8 cellular contexts compared by ENCODE assay signal in genomic region chr2:69789129-69789528, GRCh38. TPM values are rescaled to one million over a fixed set of nuclear protein-coding genes. Genes with fewer than 3 reads are reported as not detected.
A peak's percentile ranks its signal among the peaks of the same experiment; 100 is the strongest.
DNase-seq lines count a peak whose midpoint lies in the region; ATAC-seq, FAIRE-seq and TF ChIP-seq lines count a peak whose summit lies in the region.

No MANE protein-coding gene starts in this region.

- peak overlapping the region; percentile 27 for H3K9ac ChIP-seq in endodermal cell (ENCODE audit: extremely low read depth, low read length, poor library complexity, severe bottlenecking)

- H3K36me3 ChIP-seq in endodermal cell (ENCODE audit: control insufficient read depth, insufficient read depth, low read length): peaks cover 30% of the 10 kb centered on the region

- peaks cover 3% of the 10 kb centered on the region for H3K36me3 Mint-ChIP-seq in endodermal cell (ENCODE audit: low read depth)

- WGBS in endodermal cell (ENCODE audit: insufficient coverage in 1 of 2, insufficient read length in 1 of 2), 2 experiments: 81 to 90% methylated on average over 4 to 5 of the region's 5 CpGs

- no peak overlapping the region for H3K4me3 ChIP-seq in endodermal cell (ENCODE audit: low read length)

- TF ChIP-seq CTCF in endodermal cell (conservative IDR thresholded peaks at IDR 0.05): no peak

- no peaks in the 10 kb centered on the region for H3K27me3 Mint-ChIP-seq in endodermal cell (ENCODE audit: insufficient read depth)

- no peak; the same call in 1 of the 2 replicates for TF ChIP-seq POLR2A in GM12892 (IDR thresholded peaks at IDR 0.05; ENCODE audit: low read depth, low read length)

- peaks cover 14% of the 10 kb centered on the region for H3K4me1 Mint-ChIP-seq in endodermal cell

- peak; percentile 96 for FAIRE-seq in GM12892 (lab: Jason Lieb, UNC)

- peak overlapping the region; percentile 97 for H3K27ac ChIP-seq in endodermal cell (ENCODE audit: low read depth, low read length)

- no peaks in the 10 kb centered on the region for H3K27me3 ChIP-seq in endodermal cell (ENCODE audit: control insufficient read depth, insufficient read depth, low read length, poor library complexity, severe bottlenecking)

- H3K27ac Mint-ChIP-seq in endodermal cell: peak overlapping the region; percentile 79

- DNase-seq in GM12892 (ENCODE audit: insufficient read length) (no peak), endodermal cell (peak; percentile 65), renal cortical epithelial cell (ENCODE audit: low read depth) (peak; percentile 95), AML-193 (lab: John Stamatoyannopoulos, UW) (no peak), cerebellum (ENCODE audit: low spot score) (no peak)

- H3K9me3 ChIP-seq in endodermal cell (ENCODE audit: control insufficient read depth, low read length): no peaks in the 10 kb centered on the region

- no peaks in the 10 kb centered on the region for H3K9me3 Mint-ChIP-seq in endodermal cell

- H3K4me1 ChIP-seq in endodermal cell (ENCODE audit: control insufficient read depth, insufficient read depth, low read length): peaks cover 5% of the 10 kb centered on the region

- ATAC-seq in HG03159 (IDR thresholded peaks at IDR 0.05; ENCODE audit: unreplicated experiment) (peak; percentile 40), HG03039 (IDR thresholded peaks at IDR 0.05; ENCODE audit: unreplicated experiment) (no peak)
- ATAC-seq in activated CD4-positive, CD25-positive, alpha-beta regulatory T cell treated with anti-CD3 and anti-CD28 coated beads, Interleukin-2, amount 50 U/mL, for 24 hours: no peak

- no peak overlapping the region for H3K4me3 Mint-ChIP-seq in endodermal cell

RNA-seq across cellular contexts. Expression of gene GMCL1, which starts 40.3 kb away (rescaled TPM):
- polyA plus RNA-seq in GM12892 (2012; ENCODE audit: missing spikeins): 10.0 TPM
- total RNA-seq in endodermal cell (10 to 100 TPM; 19.7 to 25.5 TPM), renal cortical epithelial cell (4.9 and 22.7 TPM in 2 replicates), cerebellum (16.2 TPM)
- 24.0 TPM for polyA plus RNA-seq in endodermal cell (2013, experiment 1 of 2)
- polyA plus RNA-seq in endodermal cell (2013, experiment 2 of 2): 22.6 TPM

RNA-seq across cellular contexts. Expression of gene ANXA4, which starts 47.2 kb away (rescaled TPM):
- polyA plus RNA-seq in GM12892 (2012; ENCODE audit: missing spikeins): 82.4 TPM
- total RNA-seq in endodermal cell: 10 to 100 TPM; 18.0 to 21.4 TPM
- polyA plus RNA-seq in endodermal cell (2013, experiment 1 of 2): 11.0 TPM
- 11.1 TPM for polyA plus RNA-seq in endodermal cell (2013, experiment 2 of 2)
- total RNA-seq in renal cortical epithelial cell: 78.7 and 424 TPM in 2 replicates
- total RNA-seq in cerebellum: 6.0 TPM

Comparison
In these comparisons a context has a peak if more than half of its experiments do, and no peak if none do; other contexts are left out.
1. DNase-seq: peak in endodermal cell (single experiment) and renal cortical epithelial cell (single experiment); none in GM12892 (single experiment), AML-193 (0 of 2) and cerebellum (single experiment).